Comparison of ENCODE assay signal across 8 cellular contexts in the genomic region with DNA sequence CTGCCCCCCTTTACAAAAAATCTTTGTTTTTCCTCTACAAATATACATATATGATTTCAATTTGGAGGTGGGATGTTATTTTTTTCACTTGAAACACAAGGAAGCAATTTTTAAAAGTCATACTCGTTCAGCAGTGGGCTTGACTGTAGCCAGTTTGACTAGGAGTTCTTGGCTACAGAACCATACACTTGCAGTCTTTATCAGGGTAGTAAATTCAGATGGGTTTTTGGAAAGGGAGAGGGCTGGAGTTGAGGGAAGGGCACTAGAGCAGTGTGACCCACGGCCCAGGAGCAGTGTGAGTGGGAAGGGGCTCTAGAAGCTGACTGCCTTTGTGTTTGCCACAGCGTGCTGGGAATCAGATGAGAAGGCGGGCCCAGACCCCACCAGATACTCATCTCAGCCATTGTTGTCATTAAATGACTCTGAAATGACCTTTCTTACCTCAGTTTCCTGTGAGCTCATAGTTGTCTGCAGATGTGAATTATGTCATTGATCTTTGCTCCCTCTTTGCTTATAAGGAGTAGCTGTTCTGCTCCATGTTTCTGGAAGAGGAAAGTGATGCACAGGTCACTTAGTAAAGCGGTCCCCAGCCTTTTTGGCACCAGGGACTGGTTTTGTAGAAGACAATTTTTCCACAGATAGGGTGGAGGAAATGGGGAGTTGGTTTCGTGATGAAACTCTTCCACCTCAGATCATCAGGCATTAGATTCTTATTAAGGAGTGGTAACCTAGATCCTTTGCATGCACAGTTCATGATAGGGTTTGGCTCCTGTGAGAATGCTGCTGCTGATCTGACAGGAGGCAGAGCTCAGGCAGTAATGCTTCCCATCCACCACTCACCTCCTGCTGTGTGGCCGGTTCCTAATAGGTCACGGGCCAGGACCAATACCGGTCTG.
DNase-seq lines count a peak whose midpoint lies in the region; ATAC-seq and TF ChIP-seq lines count a peak whose summit lies in the region.

No MANE protein-coding gene starts in this region.

- CTCF ChIA-PET in SK-N-SH (lab: Yijun Ruan, JAX): no interaction called here

- H3K9ac ChIP-seq in SK-N-SH: peak overlapping the region; percentile 57; the same call in 1 of the 2 replicates
- no peak overlapping the region for H3K9ac ChIP-seq in neural progenitor cell

- 57% methylated on average over 6 of the region's 9 CpGs for WGBS in SK-N-SH (ENCODE audit: low lambda C conversion rate)

- H3K27ac ChIP-seq in SK-N-SH (ENCODE audit: low read depth in 2 of 2, low read length in 1 of 2): peak overlapping the region; percentile 64 to 87
- H3K27ac ChIP-seq in neural progenitor cell: no peak overlapping the region

- H3K9me3 Mint-ChIP-seq in neural progenitor cell: peaks cover 2% of the 10 kb centered on the region

- peak overlapping the region; percentile 72 for H3K4me2 ChIP-seq in SK-N-SH
- H3K4me2 ChIP-seq in neural progenitor cell: peak overlapping the region; percentile 12

- peaks cover 47% of the 10 kb centered on the region for H3K4me1 Mint-ChIP-seq in neural progenitor cell

- H3F3A ChIP-seq in SK-N-SH (replicated peaks; ENCODE audit: insufficient read depth) (peaks cover 36% of the 10 kb centered on the region), neural progenitor cell (ENCODE audit: low read depth) (peaks cover 18% of the 10 kb centered on the region)

- no peaks in the 10 kb centered on the region for H3K9me2 ChIP-seq in SK-N-SH

- H2AFZ ChIP-seq in SK-N-SH (ENCODE audit: low read depth) (no peak overlapping the region), neural progenitor cell (replicated peaks) (no peak overlapping the region)

- DNase-seq in ELR (ENCODE audit: low read depth) (peak; percentile 87), SK-N-SH (no peak), choroid plexus epithelial cell (ENCODE audit: low read depth) (peak; percentile 66), neural progenitor cell (ENCODE audit: low spot score) (no peak), posterior cingulate gyrus (no peak), NCI-H1930 (lab: John Stamatoyannopoulos, UW) (no peak), BE2C (no peak)

- H3K36me3 Mint-ChIP-seq in neural progenitor cell: peaks cover 14% of the 10 kb centered on the region

- POLR2A ChIA-PET in SK-N-SH (lab: Yijun Ruan, JAX): no interaction called here

- H3K36me3 ChIP-seq in SK-N-SH (replicated peaks in 1 of 2; ENCODE audit: control insufficient read depth in 1 of 2, insufficient read depth in 2 of 2, low read length in 1 of 2) (peaks cover 5 to 7% of the 10 kb centered on the region in 2 experiments), neural progenitor cell (no peaks in the 10 kb centered on the region), BE2C (no peaks in the 10 kb centered on the region)

- H3K9me3 ChIP-seq in SK-N-SH (no peaks in the 10 kb centered on the region), neural progenitor cell (ENCODE audit: low read depth) (no peaks in the 10 kb centered on the region), BE2C (no peaks in the 10 kb centered on the region)

- no peak for TF ChIP-seq EP300 in SK-N-SH (IDR thresholded peaks at IDR 0.05; ENCODE audit: borderline replicate concordance in 1 of 2, low read depth in 1 of 2, low read length in 1 of 2)

- ATAC-seq in HG02678 (IDR thresholded peaks at IDR 0.05; ENCODE audit: unreplicated experiment): no peak

- H3K4me3 ChIP-seq in SK-N-SH (ENCODE audit: low read depth in 2 of 2, low read length in 1 of 2) (peak overlapping the region in 1 of 2 experiments; percentile 13; a peak in 1 of 4 replicates), choroid plexus epithelial cell (ENCODE audit: low read depth, low read length) (no peak overlapping the region), neural progenitor cell (no peak overlapping the region), BE2C (ENCODE audit: low read depth, low read length) (no peak overlapping the region)

- peaks cover 98% of the 10 kb centered on the region for H3K79me2 ChIP-seq in SK-N-SH (ENCODE audit: insufficient read depth)
- peaks cover 89% of the 10 kb centered on the region for H3K79me2 ChIP-seq in neural progenitor cell (ENCODE audit: low read depth)

- H3K27me3 Mint-ChIP-seq in neural progenitor cell (ENCODE audit: insufficient read depth, low read depth): peaks cover 2% of the 10 kb centered on the region

- no peak for TF ChIP-seq RAD21 in SK-N-SH (IDR thresholded peaks at IDR 0.05; ENCODE audit: low read length)

- TF ChIP-seq CTCF in SK-N-SH (IDR thresholded peaks at IDR 0.05) (no peak), choroid plexus epithelial cell (conservative IDR thresholded peaks at IDR 0.05; ENCODE audit: low read depth, low read length) (no peak), neural progenitor cell (IDR thresholded peaks at IDR 0.05) (no peak), BE2C (IDR thresholded peaks at IDR 0.05; ENCODE audit: low read depth, low read length) (no peak)

- no peak overlapping the region for H3K27ac Mint-ChIP-seq in neural progenitor cell

- peaks cover 48% of the 10 kb centered on the region for H4K20me1 ChIP-seq in SK-N-SH (ENCODE audit: insufficient read depth)
- peaks cover 85% of the 10 kb centered on the region for H4K20me1 ChIP-seq in neural progenitor cell (ENCODE audit: low read depth)

- H3K27me3 ChIP-seq in SK-N-SH (ENCODE audit: insufficient read depth) (no peaks in the 10 kb centered on the region), neural progenitor cell (no peaks in the 10 kb centered on the region), BE2C (no peaks in the 10 kb centered on the region)

- intact Hi-C loops in posterior cingulate gyrus (cut with DNase I): no loop called here

- H3K4me1 ChIP-seq in SK-N-SH (ENCODE audit: control insufficient read depth in 1 of 2, insufficient read depth in 2 of 2, low read depth in 1 of 2, low read length in 1 of 2) (peaks cover 52 to 63% of the 10 kb centered on the region in 2 experiments), neural progenitor cell (peaks cover 46% of the 10 kb centered on the region), BE2C (peaks cover 26% of the 10 kb centered on the region)

- no peak overlapping the region for H3K4me3 Mint-ChIP-seq in neural progenitor cell

TF ChIP-seq in SK-N-SH, 30 proteins besides CTCF, POLR2A, EP300 and RAD21:
- TF ChIP-seq RXRA (IDR thresholded peaks at IDR 0.05; ENCODE audit: borderline replicate concordance, low read depth) (peak; percentile 44; the same call in 1 of the 2 replicates), SIN3A (IDR thresholded peaks at IDR 0.05; ENCODE audit: borderline replicate concordance, low read depth, low read length) (no peak), CHD2 (IDR thresholded peaks at IDR 0.05; ENCODE audit: low read length, partially characterized antibody) (no peak), SMC3 (IDR thresholded peaks at IDR 0.05; ENCODE audit: low read depth, low read length) (no peak), PBX3 (IDR thresholded peaks at IDR 0.05) (peak; percentile 39; the same call in 1 of the 2 replicates)

Comparison
In these comparisons a context has a peak if more than half of its experiments do, and no peak if none do; other contexts are left out.
1. DNase-seq: peak in ELR (single experiment) and choroid plexus epithelial cell (single experiment); none in SK-N-SH (single experiment), neural progenitor cell (single experiment), posterior cingulate gyrus (0 of 10), NCI-H1930 (0 of 2) and BE2C (single experiment).